ENCODE assay signal across 1 cellular context in the genomic region with DNA sequence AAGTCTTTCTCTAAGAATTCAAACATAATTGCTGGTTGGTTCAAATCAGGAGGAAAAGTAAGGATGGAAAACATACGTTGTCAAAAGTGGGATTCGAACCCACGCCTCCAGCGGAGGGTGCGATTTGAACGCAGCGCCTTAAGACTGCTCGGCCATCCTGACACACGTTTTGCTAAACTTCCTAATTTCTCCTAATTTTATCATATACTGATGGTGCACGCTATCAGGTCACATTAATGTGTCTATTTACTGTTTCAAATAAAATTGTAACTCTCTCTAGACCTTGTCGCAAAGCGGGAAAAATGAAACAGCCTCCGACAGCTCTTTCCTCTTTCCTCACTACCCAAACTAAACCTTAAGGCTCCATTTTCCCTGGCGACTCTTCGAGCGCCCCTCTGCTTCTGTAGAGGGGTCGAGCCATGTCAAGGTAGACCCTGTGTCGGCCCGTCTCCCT.
TF ChIP-seq lines count a peak whose summit lies in the region.

No MANE protein-coding gene starts in this region.

TF ChIP-seq in Ishikawa, 13 proteins besides CTCF, POLR2A, EP300 and RAD21:
- TF ChIP-seq, protein P1, sequence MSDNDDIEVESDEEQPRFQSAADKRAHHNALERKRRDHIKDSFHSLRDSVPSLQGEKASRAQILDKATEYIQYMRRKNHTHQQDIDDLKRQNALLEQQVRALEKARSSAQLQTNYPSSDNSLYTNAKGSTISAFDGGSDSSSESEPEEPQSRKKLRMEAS (IDR thresholded peaks at IDR 0.05) = 0 out of 2 replicates have a peak, but pooled peaks have one; percentile 26
